In genomic region chr5:151093476-151093889, GRCh38 we compare ENCODE assay signal across 8 cellular contexts. TPM values are rescaled to one million over a fixed set of nuclear protein-coding genes. Genes with fewer than 3 reads are reported as not detected.
DNase-seq lines count a peak whose midpoint lies in the region; ATAC-seq and TF ChIP-seq lines count a peak whose summit lies in the region.

No MANE protein-coding gene starts in this region.

- H3K9me3 ChIP-seq in adipocyte (ENCODE audit: control insufficient read depth, low read length): no peaks in the 10 kb centered on the region

- H3K4me3 Mint-ChIP-seq in activated T-cell treated with anti-CD3 and anti-CD28 coated beads, Interleukin-2, amount 50 U/mL, for 4 hours: peak overlapping the region; percentile 69

- no peaks in the 10 kb centered on the region for H3K27me3 Mint-ChIP-seq in activated T-cell treated with anti-CD3 and anti-CD28 coated beads, Interleukin-2, amount 50 U/mL, for 4 hours (ENCODE audit: low read depth)

- H3K9me3 Mint-ChIP-seq in activated T-cell treated with anti-CD3 and anti-CD28 coated beads, Interleukin-2, amount 50 U/mL, for 4 hours: no peaks in the 10 kb centered on the region

- H3K36me3 ChIP-seq in adipocyte (ENCODE audit: control insufficient read depth, insufficient read depth, low read length, severe bottlenecking): peaks cover 11% of the 10 kb centered on the region

- H3K36me3 Mint-ChIP-seq in activated T-cell treated with anti-CD3 and anti-CD28 coated beads, Interleukin-2, amount 50 U/mL, for 4 hours (ENCODE audit: insufficient read depth): no peaks in the 10 kb centered on the region

- H3K9ac ChIP-seq in adipocyte (ENCODE audit: low read length): peak overlapping the region; percentile 70

- DNase-seq in activated T-cell treated with anti-CD3 and anti-CD28 coated beads, Interleukin-2, amount 50 U/mL, for 4 hours: no peak
- DNase-seq in activated T-cell treated with anti-CD3 and anti-CD28 coated beads, Interleukin-2, amount 50 U/mL, for 1 hour: no peak
- DNase-seq in adipocyte (ENCODE audit: low read depth) (peak; percentile 98), left lobe of liver (ENCODE audit: low spot score) (no peak), DMS153 (lab: John Stamatoyannopoulos, UW) (no peak)
- no peak for DNase-seq in activated CD4-positive, alpha-beta T cell treated with anti-CD3 and anti-CD28 coated beads for 1 hour

- ATAC-seq in activated T-cell treated with anti-CD3 and anti-CD28 coated beads, Interleukin-2, amount 50 U/mL, for 4 hours: peak in 1 of 2 donors; percentile 7
- ATAC-seq in left lobe of liver: peak; percentile 5
- no peak for ATAC-seq in HG02763 (IDR thresholded peaks at IDR 0.05; ENCODE audit: unreplicated experiment)

- no peak for TF ChIP-seq RAD21 in Ishikawa (IDR thresholded peaks at IDR 0.05; ENCODE audit: low read depth)

- H3K27me3 ChIP-seq in adipocyte (replicated peaks; ENCODE audit: control insufficient read depth, insufficient read depth, low read length): no peaks in the 10 kb centered on the region

- peaks cover 65% of the 10 kb centered on the region for H3K4me1 Mint-ChIP-seq in activated T-cell treated with anti-CD3 and anti-CD28 coated beads, Interleukin-2, amount 50 U/mL, for 4 hours (ENCODE audit: low read depth)

- peaks cover 54% of the 10 kb centered on the region for H3K4me1 ChIP-seq in adipocyte (ENCODE audit: control insufficient read depth, insufficient read depth, low read length)

- no peak for TF ChIP-seq EP300 in Ishikawa (IDR thresholded peaks at IDR 0.05; ENCODE audit: borderline replicate concordance)

- H3K4me3 ChIP-seq in adipocyte (ENCODE audit: low read length): peak overlapping the region; percentile 26

TF ChIP-seq in Ishikawa, 13 proteins besides CTCF, POLR2A, EP300 and RAD21:
- TF ChIP-seq CEBPB (IDR thresholded peaks at IDR 0.05): peak; percentile 39; the same call in 1 of the 2 replicates
- TF ChIP-seq TCF12 (IDR thresholded peaks at IDR 0.05; ENCODE audit: low read depth): no peak

RNA-seq across cellular contexts. Expression of gene TNIP1, which starts 12.6 kb away (rescaled TPM):
- 100 to 1,000 TPM; 199 to 329 (median 211) TPM for total RNA-seq in activated T-cell treated with anti-CD3 and anti-CD28 coated beads, Interleukin-2, amount 50 U/mL, for 4 hours
- 74.5 TPM for total RNA-seq in left lobe of liver
